Comparison of ENCODE assay signal across 9 cellular contexts in the genomic region with DNA sequence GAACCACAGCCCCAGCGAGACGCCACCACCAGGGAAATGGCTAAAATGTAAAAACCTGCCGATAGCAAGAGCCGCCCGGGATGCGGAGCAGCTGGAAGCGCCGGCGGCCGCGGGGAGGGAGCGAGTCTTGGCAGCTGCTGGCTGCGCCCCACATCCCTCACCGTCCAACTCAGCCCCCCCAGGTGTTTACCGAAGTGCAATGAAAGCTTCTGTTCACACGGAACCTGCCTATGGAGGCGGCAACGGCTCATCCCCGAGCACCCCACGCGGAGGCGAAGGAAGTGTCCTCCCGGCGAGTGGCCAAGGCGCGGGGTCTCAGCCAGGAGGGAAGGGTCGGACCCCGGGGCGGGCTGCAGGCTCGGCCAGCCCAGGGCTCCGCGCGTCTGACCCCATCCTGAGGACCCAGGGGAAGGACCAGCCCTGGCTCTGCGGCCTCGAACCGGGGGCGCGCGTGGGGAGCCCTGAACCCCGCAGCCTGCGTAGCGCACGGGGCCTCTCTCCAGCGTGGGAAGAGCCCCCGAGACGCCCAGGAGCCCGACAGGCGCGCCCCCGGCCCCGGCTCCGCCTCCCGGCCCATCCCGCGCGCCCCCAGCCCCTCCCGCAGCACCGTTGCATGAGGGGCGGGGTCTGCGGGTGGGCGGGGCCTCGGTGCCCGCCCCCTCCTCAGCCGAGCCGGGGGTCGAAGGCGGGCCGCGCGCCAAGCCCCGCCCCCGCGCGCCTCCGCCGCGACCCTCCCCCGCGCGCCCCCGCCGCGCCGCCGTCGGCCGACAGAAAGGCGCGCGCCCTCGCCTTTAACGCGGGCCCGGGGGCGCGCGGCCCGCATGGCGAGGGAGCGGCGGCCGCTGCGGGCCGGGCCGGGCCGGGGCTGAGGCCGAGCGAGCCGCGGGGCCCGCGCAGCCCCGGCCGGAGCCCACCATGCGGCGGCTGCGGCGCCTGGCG. TPM values are rescaled to one million over a fixed set of nuclear protein-coding genes. Genes with fewer than 3 reads are reported as not detected.
DNase-seq lines count a peak whose midpoint lies in the region; ATAC-seq and TF ChIP-seq lines count a peak whose summit lies in the region.
"Had no signal": no experiment of that assay in that cellular context is flagged by ENCODE, and none has a peak within 500 bp of the region (broad histone marks: within the 10 kb centered on the region; RNA-seq: fewer than 3 reads in every experiment).

A gene (plus strand): TSS at position 822 of the 939 bp plus-strand sequence. CDS start 94 bp downstream, at position 916.

- no peaks in the 10 kb centered on the region for H3K9me3 ChIP-seq in testis

- TF ChIP-seq CTCF in astrocyte of the spinal cord (IDR thresholded peaks at IDR 0.05; ENCODE audit: low read depth, low read length) (no peak), testis (IDR thresholded peaks at IDR 0.05) (no peak)

- DNase-seq in DMS53 treated with DMSO at 0.1 percent for 48 hours (lab: John Stamatoyannopoulos, UW; ENCODE audit: unreplicated experiment) (peak; percentile 49), NCI-H2081 treated with DMSO at 0.1 percent for 48 hours (lab: John Stamatoyannopoulos, UW) (peak; percentile 61), astrocyte of the spinal cord (ENCODE audit: low read depth, low spot score) (no peak), islet precursor cell (peak; percentile 73), testis (peak; percentile 61), left colon (no peak)

- H3K36me3 ChIP-seq in testis (ENCODE audit: low read depth, missing control alignments): no peaks in the 10 kb centered on the region

- no peak for TF ChIP-seq POLR2A in testis (IDR thresholded peaks at IDR 0.05)

- in situ Hi-C loops in astrocyte of the spinal cord (cut with HindIII; ENCODE audit: low sequenced_read_pairs): no loop called here

- H3K4me3 ChIP-seq in astrocyte of the spinal cord (ENCODE audit: low read depth, low read length) (peak within 1 kb of the TSS; percentile 29), testis (peak within 1 kb of the TSS; percentile 59 to 70)

- no peaks in the 10 kb centered on the region for H3K27me3 ChIP-seq in testis

- ATAC-seq in left colon (no peak), HG03571 (IDR thresholded peaks at IDR 0.05; ENCODE audit: unreplicated experiment) (no peak), GM19328 (IDR thresholded peaks at IDR 0.05; ENCODE audit: unreplicated experiment) (no peak)

- intact Hi-C loops in testis (cut with DNase I; ENCODE audit: low total_unique reads): no loop called here
- intact Hi-C loops in left colon (cut with DNase I, micrococcal nuclease): no loop called here

- H3K27ac ChIP-seq in testis: peak within 1 kb of the TSS; percentile 24 to 61

- WGBS in testis, 2 donors: 1 to 2% methylated on average over 17 to 45 of the region's 119 CpGs

- peaks cover 20% of the 10 kb centered on the region for H3K4me1 ChIP-seq in testis

RNA-seq across cellular contexts. Expression of the gene that starts here (rescaled TPM):
- total RNA-seq in testis: 10 to 100 TPM; 28.7 to 36.2 TPM
- polyA plus RNA-seq in testis (ENCODE audit: insufficient read depth, low read depth, low replicate concordance): 23.3 TPM
- 1 to 10 TPM; 1.3 to 2.1 TPM for total RNA-seq in left colon
- total RNA-seq: myocyte had no signal

Comparison
In these comparisons a context has a peak if more than half of its experiments do, and no peak if none do; other contexts are left out.
1. RNA of the gene that starts here (total RNA-seq): 28.7 to 36.2 TPM in testis; 1.3 to 2.1 TPM in left colon; every median in the first group is over 4 times any median in the second.
2. DNase-seq: peak in DMS53 treated with DMSO at 0.1 percent for 48 hours (single experiment), NCI-H2081 treated with DMSO at 0.1 percent for 48 hours (single experiment), islet precursor cell (single experiment) and testis (single experiment); none in astrocyte of the spinal cord (single experiment) and left colon (0 of 2).